18 cellular contexts compared by ENCODE assay signal in the genomic region with DNA sequence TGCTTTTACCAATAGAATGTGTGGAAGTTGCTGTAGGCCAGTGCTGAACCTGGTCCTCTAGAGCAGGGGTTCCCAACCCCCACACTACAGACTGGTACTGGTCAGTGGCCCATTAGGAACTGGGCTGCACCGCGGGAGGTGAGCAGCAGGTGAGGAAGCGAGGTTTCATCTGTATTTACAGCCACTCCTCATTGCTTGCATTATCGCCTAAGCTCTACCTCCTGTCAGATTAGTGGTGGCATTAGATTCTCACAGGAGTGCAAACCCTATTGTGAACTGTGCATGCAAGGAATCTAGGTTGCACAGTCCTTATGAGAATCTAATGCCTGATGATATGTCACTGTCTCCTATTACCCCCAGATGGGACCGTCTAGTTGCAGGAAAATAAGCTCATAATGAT. TPM values are rescaled to one million over a fixed set of nuclear protein-coding genes. Genes with fewer than 3 reads are reported as not detected.
DNase-seq lines count a peak whose midpoint lies in the region; ATAC-seq and TF ChIP-seq lines count a peak whose summit lies in the region.
"Had no signal": no experiment of that assay in that cellular context is flagged by ENCODE, and none has a peak within 500 bp of the region (broad histone marks: within the 10 kb centered on the region; RNA-seq: fewer than 3 reads in every experiment).

No MANE protein-coding gene starts in this region.

- DNase-seq in activated naive CD4-positive, alpha-beta T cell treated with anti-CD3 and anti-CD28 coated beads, Interleukin-2, amount 50 U/mL, for 72 hours (ENCODE audit: low spot score in 2 of 2): no peak
- DNase-seq: Calu3; CD4-positive, alpha-beta T cell; CD8-positive, alpha-beta memory T cell; DMS53; DMS79 treated with DMSO at 0.1 percent for 48 hours; GF-D8 had no signal

- peak overlapping the region; percentile 63 for H3K27ac Mint-ChIP-seq in activated naive CD4-positive, alpha-beta T cell treated with anti-CD3 and anti-CD28 coated beads, Interleukin-2, amount 50 U/mL, for 24 hours
- H3K27ac Mint-ChIP-seq in activated naive CD4-positive, alpha-beta T cell treated with anti-CD3 and anti-CD28 coated beads, Interleukin-2, amount 50 U/mL, for 72 hours: no peak overlapping the region
- H3K27ac Mint-ChIP-seq: B cell; CD4-positive, alpha-beta T cell; CD8-positive, alpha-beta memory T cell; GM23338 had no signal

- no peak overlapping the region for H3K4me3 Mint-ChIP-seq in activated naive CD4-positive, alpha-beta T cell treated with anti-CD3 and anti-CD28 coated beads, Interleukin-2, amount 50 U/mL, for 24 hours
- H3K4me3 Mint-ChIP-seq: B cell; CD14-positive monocyte; CD4-positive, alpha-beta T cell; CD8-positive, alpha-beta memory T cell; GM23338 had no signal

- H3K9me3 Mint-ChIP-seq in activated naive CD4-positive, alpha-beta T cell treated with anti-CD3 and anti-CD28 coated beads, Interleukin-2, amount 50 U/mL, for 24 hours: no peaks in the 10 kb centered on the region
- H3K9me3 Mint-ChIP-seq in activated naive CD4-positive, alpha-beta T cell treated with anti-CD3 and anti-CD28 coated beads, Interleukin-2, amount 50 U/mL, for 72 hours: no peaks in the 10 kb centered on the region
- H3K9me3 Mint-ChIP-seq: CD14-positive monocyte; CD4-positive, alpha-beta T cell; CD8-positive, alpha-beta memory T cell; GM23338 had no signal

- H3K36me3 Mint-ChIP-seq in activated naive CD4-positive, alpha-beta T cell treated with anti-CD3 and anti-CD28 coated beads, Interleukin-2, amount 50 U/mL, for 24 hours: no peaks in the 10 kb centered on the region
- no peaks in the 10 kb centered on the region for H3K36me3 Mint-ChIP-seq in activated naive CD4-positive, alpha-beta T cell treated with anti-CD3 and anti-CD28 coated beads, Interleukin-2, amount 50 U/mL, for 72 hours
- H3K36me3 Mint-ChIP-seq: CD14-positive monocyte had no signal

- H3K27ac ChIP-seq in VCaP: peak overlapping the region; percentile 34
- H3K27ac ChIP-seq: 22Rv1, BLaER1 had no signal

- H3K4me1 Mint-ChIP-seq in activated naive CD4-positive, alpha-beta T cell treated with anti-CD3 and anti-CD28 coated beads, Interleukin-2, amount 50 U/mL, for 24 hours: no peaks in the 10 kb centered on the region
- H3K4me1 Mint-ChIP-seq: B cell, CD14-positive monocyte, GM23338 had no signal

- H3K27me3 Mint-ChIP-seq in activated naive CD4-positive, alpha-beta T cell treated with anti-CD3 and anti-CD28 coated beads, Interleukin-2, amount 50 U/mL, for 24 hours: no peaks in the 10 kb centered on the region
- H3K27me3 Mint-ChIP-seq: B cell; CD4-positive, alpha-beta T cell; CD8-positive, alpha-beta memory T cell had no signal

- TF ChIP-seq CTCF in VCaP (conservative IDR thresholded peaks at IDR 0.05): no peak

- no peak for ATAC-seq in activated naive CD4-positive, alpha-beta T cell treated with anti-CD3 and anti-CD28 coated beads, Interleukin-2, amount 50 U/mL, for 72 hours
- ATAC-seq in esophagus mucosa (peak; percentile 53), GM18502 (IDR thresholded peaks at IDR 0.05; ENCODE audit: poor library complexity, unreplicated experiment) (no peak), GM18907 (IDR thresholded peaks at IDR 0.05; ENCODE audit: unreplicated experiment) (no peak)
- ATAC-seq: GM23338 had no signal

RNA-seq across cellular contexts. Expression of gene CCDC152, which starts 6.1 kb away (rescaled TPM):
- total RNA-seq in activated naive CD4-positive, alpha-beta T cell treated with anti-CD3 and anti-CD28 coated beads, Interleukin-2, amount 50 U/mL, for 72 hours: 1 to 10 TPM; 1.3 to 9.0 TPM
- total RNA-seq in esophagus mucosa: not detected
- total RNA-seq: G401 had no signal
